In genomic region chr15:47718474-47719440, GRCh38 we compare ENCODE assay signal across 8 cellular contexts. TPM values are rescaled to one million over a fixed set of nuclear protein-coding genes. Genes with fewer than 3 reads are reported as not detected.
DNase-seq lines count a peak whose midpoint lies in the region; ATAC-seq and TF ChIP-seq lines count a peak whose summit lies in the region.

No MANE protein-coding gene starts in this region.

- H3K9me3 ChIP-seq in ES-I3 (ENCODE audit: control insufficient read depth, insufficient read depth, low read length), result no peaks in the 10 kb centered on the region
- no peaks in the 10 kb centered on the region for H3K9me3 ChIP-seq in right atrium auricular region

- peak; percentile 67 for DNase-seq in right atrium auricular region (ENCODE audit: low spot score)
- no peak for DNase-seq in activated naive CD4-positive, alpha-beta T cell treated with anti-CD3 and anti-CD28 coated beads, Interleukin-2, amount 10 ng/mL, durations not matched to agents 7 days and 5 days

- H3K4me1 Mint-ChIP-seq in activated naive CD4-positive, alpha-beta T cell treated with anti-CD3 and anti-CD28 coated beads, Interleukin-2, amount 10 ng/mL, durations not matched to agents 7 days and 5 days, result no peaks in the 10 kb centered on the region

- H3K9ac ChIP-seq in ES-I3 (ENCODE audit: low read depth, low read length) (peak overlapping the region; percentile 59), rectal smooth muscle tissue (ENCODE audit: low read length) (no peak overlapping the region)

- no peaks in the 10 kb centered on the region for H3K36me3 ChIP-seq in ES-I3 (ENCODE audit: insufficient read depth, low read length)
- no peaks in the 10 kb centered on the region for H3K36me3 ChIP-seq in right atrium auricular region
- H3K36me3 ChIP-seq in rectal smooth muscle tissue (ENCODE audit: control insufficient read depth, insufficient read depth, low read length), result no peaks in the 10 kb centered on the region

- no peaks in the 10 kb centered on the region for H3K9me3 Mint-ChIP-seq in activated naive CD4-positive, alpha-beta T cell treated with anti-CD3 and anti-CD28 coated beads, Interleukin-2, amount 10 ng/mL, durations not matched to agents 7 days and 5 days

- H3K4me3 ChIP-seq in WI38 (ENCODE audit: low read depth, low read length) (peak overlapping the region; percentile 75), right atrium auricular region (peak overlapping the region; percentile 78 to 85), rectal smooth muscle tissue (ENCODE audit: low read length) (peak overlapping the region; percentile 55)

- peaks cover 1% of the 10 kb centered on the region for H3K36me3 Mint-ChIP-seq in activated naive CD4-positive, alpha-beta T cell treated with anti-CD3 and anti-CD28 coated beads, Interleukin-2, amount 10 ng/mL, durations not matched to agents 7 days and 5 days

- CTCF ChIA-PET in activated naive CD4-positive, alpha-beta T cell treated with anti-CD3 and anti-CD28 coated beads, Interleukin-2, amount 10 ng/mL, durations not matched to agents 7 days and 5 days (lab: Charles Lee), result no interaction called here

- H3K27ac Mint-ChIP-seq in activated naive CD4-positive, alpha-beta T cell treated with anti-CD3 and anti-CD28 coated beads, Interleukin-2, amount 10 ng/mL, durations not matched to agents 7 days and 5 days, result no peak overlapping the region

- ATAC-seq in HG02852 (IDR thresholded peaks at IDR 0.05; ENCODE audit: unreplicated experiment), result no peak
- no peak for ATAC-seq in GM21447 (IDR thresholded peaks at IDR 0.05; ENCODE audit: unreplicated experiment)
- ATAC-seq in HG02870 (IDR thresholded peaks at IDR 0.05; ENCODE audit: unreplicated experiment), result no peak

- no peak overlapping the region for H3K4me3 Mint-ChIP-seq in activated naive CD4-positive, alpha-beta T cell treated with anti-CD3 and anti-CD28 coated beads, Interleukin-2, amount 10 ng/mL, durations not matched to agents 7 days and 5 days

- H3K27me3 Mint-ChIP-seq in activated naive CD4-positive, alpha-beta T cell treated with anti-CD3 and anti-CD28 coated beads, Interleukin-2, amount 10 ng/mL, durations not matched to agents 7 days and 5 days, result peaks cover 52% of the 10 kb centered on the region

- no peaks in the 10 kb centered on the region for H3K27me3 ChIP-seq in right atrium auricular region
- H3K27me3 ChIP-seq in rectal smooth muscle tissue (ENCODE audit: control insufficient read depth, insufficient read depth, low read length), result peaks cover 2% of the 10 kb centered on the region

- no peaks in the 10 kb centered on the region for H3K4me1 ChIP-seq in ES-I3 (ENCODE audit: insufficient read depth, low read length)
- H3K4me1 ChIP-seq in right atrium auricular region, result peaks cover 0 to 52% of the 10 kb centered on the region in 2 donors
- no peaks in the 10 kb centered on the region for H3K4me1 ChIP-seq in rectal smooth muscle tissue (ENCODE audit: control insufficient read depth, insufficient read depth, low read length)

- H3K27ac ChIP-seq in right atrium auricular region (peak overlapping the region; percentile 95 to 96), rectal smooth muscle tissue (ENCODE audit: low read depth, low read length) (peak overlapping the region; percentile 23)

- TF ChIP-seq CTCF in WI38 (IDR thresholded peaks at IDR 0.05; ENCODE audit: low read depth, low read length), result no peak
- TF ChIP-seq CTCF in right atrium auricular region (IDR thresholded peaks at IDR 0.05), result no peak

RNA-seq across cellular contexts. Expression of gene SEMA6D, which starts 1.5 kb away (rescaled TPM):
- total RNA-seq in right atrium auricular region, result 10 to 100 TPM; 12.2 to 14.3 TPM
